Comparison of ENCODE assay signal across 26 cellular contexts in genomic region chr3:120649735-120650705, GRCh38. TPM values are rescaled to one million over a fixed set of nuclear protein-coding genes. Genes with fewer than 3 reads are reported as not detected.
DNase-seq lines count a peak whose midpoint lies in the region; ATAC-seq and TF ChIP-seq lines count a peak whose summit lies in the region.
"Had no signal": no experiment of that assay in that cellular context is flagged by ENCODE, and none has a peak within 500 bp of the region (broad histone marks: within the 10 kb centered on the region; RNA-seq: fewer than 3 reads in every experiment).

No MANE protein-coding gene starts in this region.

- POLR2A ChIA-PET in GM10248 (lab: Yijun Ruan, JAX): no interaction called here

- H3K27ac Mint-ChIP-seq in nephron: peak overlapping the region; percentile 31 to 75 (median 47)
- H3K27ac Mint-ChIP-seq: activated T-cell treated with anti-CD3 and anti-CD28 coated beads, Interleukin-2, amount 50 U/mL, for 24 hours; CD8-positive, alpha-beta T cell; memory B cell had no signal

- H3K9me3 Mint-ChIP-seq in nephron: no peaks in the 10 kb centered on the region
- H3K9me3 Mint-ChIP-seq: activated T-cell treated with anti-CD3 and anti-CD28 coated beads, Interleukin-2, amount 50 U/mL, for 24 hours; CD8-positive, alpha-beta T cell; memory B cell had no signal

- intact Hi-C loops in upper lobe of right lung (cut with DNase I): no loop called here
- intact Hi-C loops in lower leg skin (cut with DNase I; ENCODE audit: low total_unique reads): no loop called here

- H3K36me3 ChIP-seq in upper lobe of right lung: no peaks in the 10 kb centered on the region
- H3K36me3 ChIP-seq: esophagus muscularis mucosa, gastrocnemius medialis, thoracic aorta had no signal

- 62 to 71% methylated on average over 7 of the region's 7 CpGs for WGBS in lower leg skin, 2 donors

- peaks cover 4% of the 10 kb centered on the region for H3K27me3 Mint-ChIP-seq in nephron (ENCODE audit: low read depth)
- H3K27me3 Mint-ChIP-seq: activated T-cell treated with anti-CD3 and anti-CD28 coated beads, Interleukin-2, amount 50 U/mL, for 24 hours had no signal

- H3K4me1 ChIP-seq in upper lobe of right lung: no peaks in the 10 kb centered on the region
- H3K4me1 ChIP-seq: gastrocnemius medialis had no signal

- H3K4me3 ChIP-seq in upper lobe of right lung: no peak overlapping the region
- H3K4me3 ChIP-seq in lower leg skin (ENCODE audit: low read depth, poor library complexity, severe bottlenecking): no peak overlapping the region
- H3K4me3 ChIP-seq: esophagus muscularis mucosa, gastrocnemius medialis, skin epidermis, thoracic aorta had no signal

- H3K4me1 Mint-ChIP-seq in nephron: peaks cover 18% of the 10 kb centered on the region
- H3K4me1 Mint-ChIP-seq: memory B cell had no signal

- CTCF ChIA-PET in GM10248 (lab: Yijun Ruan, JAX): interaction anchor here (0.9 to 1.3 kb wide), 2 partner anchors 16 to 89 kb away, joined by 3 to 4 read pairs; no protein-coding TSS in a partner anchor

- H3K9me3 ChIP-seq in upper lobe of right lung: no peaks in the 10 kb centered on the region
- H3K9me3 ChIP-seq: esophagus muscularis mucosa, gastrocnemius medialis, thoracic aorta had no signal

- peak; percentile 10 for DNase-seq in GM10248 (ENCODE audit: extremely low spot score)
- DNase-seq in OCI-M1 (lab: John Stamatoyannopoulos, UW): peak; percentile 9
- DNase-seq in upper lobe of right lung: no peak
- DNase-seq in lower leg skin (ENCODE audit: low spot score in 2 of 2): no peak
- no peak for DNase-seq in Ammon's horn (ENCODE audit: low spot score)
- DNase-seq: activated CD4-positive, alpha-beta T cell treated with anti-CD3 and anti-CD28 coated beads for 1 hour; activated naive CD4-positive, alpha-beta T cell; activated T-cell treated with anti-CD3 and anti-CD28 coated beads, Interleukin-2, amount 50 U/mL, for 24 hours; CD8-positive, alpha-beta T cell; DMS153; effector memory CD4-positive, alpha-beta T cell; gastrocnemius medialis; NCI-H1694; NCI-H2171 treated with DMSO at 0.1 percent for 48 hours; NCI-H526 treated with DMSO at 0.1 percent for 48 hours; stimulated activated CD4-positive, alpha-beta T cell treated with anti-CD3 and anti-CD28 coated beads, Interleukin-2, amount 100 ng/mL, for 24 hours; stimulated activated naive CD4-positive, alpha-beta T cell treated with Interleukin-2 at 50 U/mL for 16 hours had no signal

- no peaks in the 10 kb centered on the region for H3K27me3 ChIP-seq in upper lobe of right lung
- H3K27me3 ChIP-seq: esophagus muscularis mucosa, gastrocnemius medialis had no signal

- peak; percentile 51 for ATAC-seq in HG02938 (IDR thresholded peaks at IDR 0.05; ENCODE audit: unreplicated experiment)
- no peak for ATAC-seq in upper lobe of right lung
- no peak for ATAC-seq in GM21717 (IDR thresholded peaks at IDR 0.05; ENCODE audit: unreplicated experiment)
- ATAC-seq: CD8-positive, alpha-beta T cell; gastrocnemius medialis; HCT116 had no signal

- TF ChIP-seq CTCF in GM10248 (IDR thresholded peaks at IDR 0.05; ENCODE audit: control extremely low read depth, extremely low read depth, low read depth, missing control alignments) (no peak), nephron (IDR thresholded peaks at IDR 0.05; ENCODE audit: unreplicated experiment in 3 of 3) (no peak), upper lobe of right lung (IDR thresholded peaks at IDR 0.05) (no peak), lower leg skin (IDR thresholded peaks at IDR 0.05) (no peak)

- H3K27ac ChIP-seq in upper lobe of right lung: no peak overlapping the region
- H3K27ac ChIP-seq: esophagus muscularis mucosa, gastrocnemius medialis, skin epidermis, thoracic aorta had no signal

- peaks cover 12% of the 10 kb centered on the region for H3K36me3 Mint-ChIP-seq in nephron (ENCODE audit: low read depth)
- H3K36me3 Mint-ChIP-seq: CD8-positive, alpha-beta T cell had no signal

- TF ChIP-seq POLR2A in lower leg skin (IDR thresholded peaks at IDR 0.05): no peak

- H3K4me3 Mint-ChIP-seq in nephron: no peak overlapping the region
- H3K4me3 Mint-ChIP-seq: activated T-cell treated with anti-CD3 and anti-CD28 coated beads, Interleukin-2, amount 50 U/mL, for 24 hours; CD8-positive, alpha-beta T cell; memory B cell had no signal

RNA-seq across cellular contexts. Expression of gene HGD, which starts 32.0 kb away (rescaled TPM):
- 3.2 TPM for total RNA-seq in upper lobe of right lung
- not detected for total RNA-seq in lower leg skin
- total RNA-seq: myocyte had no signal

RNA-seq across cellular contexts. Expression of gene NDUFB4, which starts 53.9 kb away (rescaled TPM):
- total RNA-seq in upper lobe of right lung (90.8 TPM), lower leg skin (100 to 1,000 TPM; 114 to 235 (median 143) TPM)

Comparison
In these comparisons a context has a peak if more than half of its experiments do, and no peak if none do; other contexts are left out.
1. DNase-seq: peak in GM10248 (single experiment) and OCI-M1 (single experiment); none in upper lobe of right lung (single experiment), lower leg skin (0 of 2) and Ammon's horn (single experiment).